In genomic region chr2:105910497-105911238, GRCh38 we compare ENCODE assay signal across 1 cellular context.
TF ChIP-seq lines count a peak whose summit lies in the region.

No MANE protein-coding gene starts in this region.

TF ChIP-seq in HepG2, 621 proteins besides CTCF, POLR2A, EP300 and RAD21 (continued from another document and continues in another):
- TF ChIP-seq KAT7 (CRISPR knock-in tag; IDR thresholded peaks at IDR 0.05; ENCODE audit: borderline replicate concordance) (0 out of 2 replicates have a peak, but pooled peaks have one; percentile 67), PAWR (CRISPR knock-in tag; IDR thresholded peaks at IDR 0.05; ENCODE audit: borderline replicate concordance) (no peak), HOXD1 (CRISPR knock-in tag; IDR thresholded peaks at IDR 0.05) (no peak), ZEB1 (IDR thresholded peaks at IDR 0.05; ENCODE audit: insufficient replicate concordance, low read depth) (no peak), ZNF589 (CRISPR knock-in tag; conservative IDR thresholded peaks at IDR 0.05) (no peak), DNMT1 (CRISPR knock-in tag; IDR thresholded peaks at IDR 0.05) (no peak), ARID2 (CRISPR knock-in tag; IDR thresholded peaks at IDR 0.05; ENCODE audit: borderline replicate concordance) (no peak), ZNF800 (CRISPR knock-in tag; IDR thresholded peaks at IDR 0.05) (0 out of 2 replicates have a peak, but pooled peaks have one; percentile 39), ZFP36 (IDR thresholded peaks at IDR 0.05; ENCODE audit: borderline replicate concordance, low read depth, low read length, partially characterized antibody) (no peak), ZSCAN21 (CRISPR knock-in tag; IDR thresholded peaks at IDR 0.05; ENCODE audit: borderline replicate concordance) (no peak), SETDB1 (CRISPR knock-in tag; IDR thresholded peaks at IDR 0.05; ENCODE audit: borderline replicate concordance) (no peak), POGK (CRISPR knock-in tag; conservative IDR thresholded peaks at IDR 0.05) (peak; percentile 31; the same call in 1 of the 2 replicates), PPARG (CRISPR knock-in tag; conservative IDR thresholded peaks at IDR 0.05) (no peak), ZNF430 (CRISPR knock-in tag; IDR thresholded peaks at IDR 0.05) (no peak), ATF5 (CRISPR knock-in tag; IDR thresholded peaks at IDR 0.05; ENCODE audit: low read depth) (no peak), ZBTB8A (CRISPR knock-in tag; IDR thresholded peaks at IDR 0.05; ENCODE audit: borderline replicate concordance, low read depth) (peak; percentile 47; the same call in 1 of the 2 replicates), AFF4 (CRISPR knock-in tag; IDR thresholded peaks at IDR 0.05) (no peak), HCFC1 (IDR thresholded peaks at IDR 0.05; ENCODE audit: low read depth, low read length) (no peak), ADNP (CRISPR knock-in tag; IDR thresholded peaks at IDR 0.05) (no peak), SYNCRIP (IDR thresholded peaks at IDR 0.05; ENCODE audit: insufficient read depth, low read depth, low read length) (no peak), RCOR2 (CRISPR knock-in tag; IDR thresholded peaks at IDR 0.05) (0 out of 2 replicates have a peak, but pooled peaks have one; percentile 42), ERF (CRISPR knock-in tag; IDR thresholded peaks at IDR 0.05) (no peak), ZNF318 (CRISPR knock-in tag; IDR thresholded peaks at IDR 0.05) (no peak; the same call in 1 of the 2 replicates), ZNF512B (CRISPR knock-in tag; IDR thresholded peaks at IDR 0.05; ENCODE audit: borderline replicate concordance) (0 out of 2 replicates have a peak, but pooled peaks have one; percentile 56), SSRP1 (CRISPR knock-in tag; IDR thresholded peaks at IDR 0.05) (no peak), ZNF788 (CRISPR knock-in tag; IDR thresholded peaks at IDR 0.05; ENCODE audit: borderline replicate concordance) (peak; percentile 44; the same call in 1 of the 2 replicates), NR2F6 (IDR thresholded peaks at IDR 0.05) (0 out of 2 replicates have a peak, but pooled peaks have one; percentile 15), NR2F6 (CRISPR knock-in tag; IDR thresholded peaks at IDR 0.05) (0 out of 2 replicates have a peak, but pooled peaks have one; percentile 16), ZNF282 (IDR thresholded peaks at IDR 0.05; ENCODE audit: partially characterized antibody) (no peak), MBNL3 (CRISPR knock-in tag; conservative IDR thresholded peaks at IDR 0.05) (no peak), ZBTB49 (CRISPR knock-in tag; IDR thresholded peaks at IDR 0.05; ENCODE audit: borderline replicate concordance) (no peak), FOXO4 (CRISPR knock-in tag; conservative IDR thresholded peaks at IDR 0.05) (no peak), ZNF670 (CRISPR knock-in tag; IDR thresholded peaks at IDR 0.05; ENCODE audit: borderline replicate concordance) (no peak), ZNF709 (CRISPR knock-in tag; IDR thresholded peaks at IDR 0.05) (no peak)
